14 cellular contexts compared by ENCODE assay signal in the genomic region with DNA sequence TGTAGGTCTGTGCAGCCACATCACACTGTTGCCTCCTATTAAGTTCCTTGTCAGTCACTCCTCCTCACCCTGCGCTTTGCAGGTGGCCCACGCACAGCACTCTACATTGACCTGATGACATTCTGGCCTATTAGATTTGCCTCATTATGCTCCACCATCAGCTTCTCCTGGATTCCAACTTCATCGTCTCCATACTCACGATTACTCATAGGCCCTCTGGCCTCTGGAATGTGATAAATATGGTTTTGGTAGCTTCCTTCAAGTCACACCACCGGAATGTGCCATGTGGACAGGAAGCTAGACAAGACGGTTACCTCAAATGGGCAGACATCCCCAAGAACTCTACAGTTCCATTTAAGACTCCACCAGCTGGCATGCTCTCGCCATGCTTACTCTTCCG.
DNase-seq lines count a peak whose midpoint lies in the region; ATAC-seq and TF ChIP-seq lines count a peak whose summit lies in the region.
"Had no signal": no experiment of that assay in that cellular context is flagged by ENCODE, and none has a peak within 500 bp of the region (broad histone marks: within the 10 kb centered on the region; RNA-seq: fewer than 3 reads in every experiment).

No MANE protein-coding gene starts in this region.

- no peak overlapping the region for H4K8ac ChIP-seq in H9 (replicated peaks; ENCODE audit: insufficient read length, low read depth, low read length)

- peak; percentile 67 for ATAC-seq in PC-3
- no peak for ATAC-seq in HG03196 (IDR thresholded peaks at IDR 0.05; ENCODE audit: unreplicated experiment)

- no peak overlapping the region for H3K18ac ChIP-seq in H9 (ENCODE audit: insufficient read length, low read depth, low read length)

- no peak overlapping the region for H3K4me3 ChIP-seq in PC-3 (ENCODE audit: low read length)
- no peak overlapping the region for H3K4me3 ChIP-seq in hepatocyte

- no peaks in the 10 kb centered on the region; the same call in 1 of the 2 replicates for H3K27me3 Mint-ChIP-seq in H9 (ENCODE audit: low read depth)
- H3K27me3 Mint-ChIP-seq: activated CD4-positive, alpha-beta T cell treated with anti-CD3 and anti-CD28 coated beads, Interleukin-2, amount 10 ng/mL, durations not matched to agents 24 days and 14 days; stimulated activated naive CD8-positive, alpha-beta T cell treated with anti-CD3 and anti-CD28 coated beads, Interleukin-15, Interleukin-2, amounts not matched to agents 100 ng/mL and 50 ng/mL, for 24 hours had no signal

- H3K23me2 ChIP-seq in H9 (ENCODE audit: insufficient read length, low read depth, low read length, poor library complexity, severe bottlenecking), result no peaks in the 10 kb centered on the region

- no peak overlapping the region for H4K5ac ChIP-seq in H9 (ENCODE audit: insufficient read length, low read depth, low read length)

- CTCF ChIA-PET in PC-3 (lab: Charles Lee), result no interaction called here

- TF ChIP-seq CTCF in PC-3 (conservative IDR thresholded peaks at IDR 0.05; ENCODE audit: low read depth, low read length) (no peak), H9 (conservative IDR thresholded peaks at IDR 0.05) (no peak), hepatocyte (IDR thresholded peaks at IDR 0.05; ENCODE audit: poor library complexity) (no peak)

- peak overlapping the region; percentile 65 for H2AFZ ChIP-seq in PC-3 (ENCODE audit: low read length)
- H2AFZ ChIP-seq in H9 (ENCODE audit: low read length), result no peak overlapping the region
- no peak overlapping the region for H2AFZ ChIP-seq in hepatocyte

- no peak overlapping the region for H2BK120ac ChIP-seq in H9 (ENCODE audit: low read depth, low read length, poor library complexity, severe bottlenecking)

- no peak overlapping the region for H3K9ac ChIP-seq in PC-3 (ENCODE audit: low read length)
- H3K9ac ChIP-seq in H9 (ENCODE audit: extremely low read depth, insufficient read length, low read length), result no peak overlapping the region

- H3F3A ChIP-seq in PC-3 (ENCODE audit: low read length, unreplicated experiment), result no peaks in the 10 kb centered on the region

- H3K9me3 ChIP-seq in PC-3 (ENCODE audit: low read length) (no peaks in the 10 kb centered on the region), H9 (ENCODE audit: control insufficient read depth, low read depth, low read length) (no peaks in the 10 kb centered on the region), hepatocyte (ENCODE audit: low read depth) (no peaks in the 10 kb centered on the region)

- H3K23ac ChIP-seq in H9 (ENCODE audit: insufficient read length, low read depth, low read length), result no peak overlapping the region

- no peak overlapping the region for H2BK12ac ChIP-seq in H9 (ENCODE audit: insufficient read length, low read depth, low read length)

- no peak overlapping the region for H3K4me3 Mint-ChIP-seq in H9
- H3K4me3 Mint-ChIP-seq: activated CD4-positive, alpha-beta T cell treated with anti-CD3 and anti-CD28 coated beads, Interleukin-2, amount 10 ng/mL, durations not matched to agents 24 days and 14 days; activated T-helper 1 cell treated with anti-CD3 and anti-CD28 coated beads, Interleukin-12 subunit alpha, Interleukin-12 subunit beta, Interleukin-2, Interleukin-4 antibody, amounts not matched to agents 30 ng/mL and 10 ng/mL and 1 ng/mL, durations not matched to agents 14 hours and 24 hours and 36 hours; stimulated activated naive CD8-positive, alpha-beta T cell treated with anti-CD3 and anti-CD28 coated beads, Interleukin-15, Interleukin-2, amounts not matched to agents 100 ng/mL and 50 ng/mL, for 24 hours had no signal

- DNase-seq in Daoy (ENCODE audit: low read depth) (peak; percentile 88), PC-3 (peak; percentile 75), dedifferentiated amniotic fluid mesenchymal stem cell (ENCODE audit: extremely low spot score) (peak; percentile 56), non-pigmented ciliary epithelial cell (ENCODE audit: low read depth) (peak; percentile 96), H9 (no peak), hepatocyte (ENCODE audit: low spot score) (no peak), HuH-7 (ENCODE audit: low spot score) (no peak)
- DNase-seq: activated CD4-positive, alpha-beta T cell treated with anti-CD3 and anti-CD28 coated beads, Interleukin-2, amount 10 ng/mL, durations not matched to agents 24 days and 14 days; NCI-H2171; stimulated activated CD4-positive, alpha-beta T cell treated with anti-CD3 and anti-CD28 coated beads, Interleukin-4, amount 100 ng/mL, for 1 hour had no signal

- no TSS peak for BruUV-seq in PC-3 (replicated peaks; lab: Mats Ljungman, UMichigan)

- H3K56ac ChIP-seq in H9 (ENCODE audit: insufficient read length, low read depth, low read length), result no peak overlapping the region

- H3K9me3 Mint-ChIP-seq in H9, result peaks cover 0 to 3% of the 10 kb centered on the region in 2 experiments; a peak in 1 of 5 replicates
- H3K9me3 Mint-ChIP-seq: activated CD4-positive, alpha-beta T cell treated with anti-CD3 and anti-CD28 coated beads, Interleukin-2, amount 10 ng/mL, durations not matched to agents 24 days and 14 days; activated T-helper 1 cell treated with anti-CD3 and anti-CD28 coated beads, Interleukin-12 subunit alpha, Interleukin-12 subunit beta, Interleukin-2, Interleukin-4 antibody, amounts not matched to agents 30 ng/mL and 10 ng/mL and 1 ng/mL, durations not matched to agents 14 hours and 24 hours and 36 hours had no signal

- H3K79me2 ChIP-seq in PC-3 (ENCODE audit: low read length), result no peaks in the 10 kb centered on the region
- H3K79me2 ChIP-seq in H9 (ENCODE audit: insufficient read depth, low read length), result no peaks in the 10 kb centered on the region
- no peaks in the 10 kb centered on the region for H3K79me2 ChIP-seq in hepatocyte

- H2BK5ac ChIP-seq in H9 (ENCODE audit: insufficient read length, low read length), result no peak overlapping the region

- POLR2A ChIA-PET in PC-3 (lab: Charles Lee; ENCODE audit: unreplicated experiment), result no interaction called here

- no peaks in the 10 kb centered on the region for H4K20me1 ChIP-seq in PC-3 (ENCODE audit: low read length)
- no peaks in the 10 kb centered on the region for H4K20me1 ChIP-seq in H9 (ENCODE audit: control insufficient read depth, insufficient read depth, insufficient read length)
- H4K20me1 ChIP-seq in hepatocyte (ENCODE audit: insufficient read depth, poor library complexity, severe bottlenecking), result no peaks in the 10 kb centered on the region

- H3K27me3 ChIP-seq in PC-3 (ENCODE audit: low read length) (no peaks in the 10 kb centered on the region), H9 (ENCODE audit: insufficient read depth, low read length) (no peaks in the 10 kb centered on the region), hepatocyte (no peaks in the 10 kb centered on the region)

- no peaks in the 10 kb centered on the region for H3K36me3 ChIP-seq in PC-3 (ENCODE audit: low read depth, low read length)
- no peaks in the 10 kb centered on the region for H3K36me3 ChIP-seq in hepatocyte (replicated peaks; ENCODE audit: insufficient read depth, low read depth)

- H3K4me2 ChIP-seq in PC-3 (ENCODE audit: low read length) (no peak overlapping the region), H9 (ENCODE audit: insufficient read depth, insufficient read length, low read length) (no peak overlapping the region), hepatocyte (no peak overlapping the region)

- no peaks in the 10 kb centered on the region for H3K79me1 ChIP-seq in H9 (ENCODE audit: insufficient read depth, low read depth, low read length, poor library complexity, severe bottlenecking)

- no peak overlapping the region for H3K14ac ChIP-seq in H9 (ENCODE audit: insufficient read depth, low read length)

- H3K9me2 ChIP-seq in PC-3 (replicated peaks; ENCODE audit: low read length) (no peaks in the 10 kb centered on the region), hepatocyte (replicated peaks; ENCODE audit: insufficient read depth) (no peaks in the 10 kb centered on the region)

- no peak overlapping the region for H4K91ac ChIP-seq in H9 (ENCODE audit: insufficient read length, low read depth, low read length)

- H2BK20ac ChIP-seq in H9 (ENCODE audit: low read depth, low read length, poor library complexity, severe bottlenecking), result no peak overlapping the region

- H3K4me1 Mint-ChIP-seq in H9, result peaks cover 0 to 7% of the 10 kb centered on the region in 2 experiments; a peak in 2 of 4 replicates
- H3K4me1 Mint-ChIP-seq: activated CD4-positive, alpha-beta T cell treated with anti-CD3 and anti-CD28 coated beads, Interleukin-2, amount 10 ng/mL, durations not matched to agents 24 days and 14 days had no signal

- H3K4me1 ChIP-seq in PC-3 (ENCODE audit: insufficient read depth, low read length), result peaks cover 10% of the 10 kb centered on the region
- no peaks in the 10 kb centered on the region for H3K4me1 ChIP-seq in H9 (ENCODE audit: insufficient read depth, low read length)
- peaks cover 7% of the 10 kb centered on the region for H3K4me1 ChIP-seq in hepatocyte (ENCODE audit: insufficient read depth)

- no peak overlapping the region for H2BK15ac ChIP-seq in H9 (ENCODE audit: low read depth, low read length)

- H3K4ac ChIP-seq in H9 (ENCODE audit: low read depth, low read length), result no peak overlapping the region

- intact Hi-C loops in PC-3 (cut with micrococcal nuclease), result no loop called here

- H2AK5ac ChIP-seq in H9 (ENCODE audit: insufficient read length, low read length), result no peak overlapping the region

- no peak overlapping the region for H3K27ac ChIP-seq in PC-3 (ENCODE audit: low read length)
- no peak overlapping the region for H3K27ac ChIP-seq in H9 (ENCODE audit: insufficient read length, low read depth, low read length)
- no peak overlapping the region for H3K27ac ChIP-seq in hepatocyte
- H3K27ac ChIP-seq: C4-2B had no signal

- H3K36me3 Mint-ChIP-seq in H9 (ENCODE audit: insufficient read depth in 1 of 3, low read depth in 3 of 3), result no peaks in the 10 kb centered on the region

- no peak overlapping the region for H3T11ph ChIP-seq in H9 (ENCODE audit: low read length)

- H3K27ac Mint-ChIP-seq in H9, result no peak overlapping the region
- H3K27ac Mint-ChIP-seq: activated CD4-positive, alpha-beta T cell treated with anti-CD3 and anti-CD28 coated beads, Interleukin-2, amount 10 ng/mL, durations not matched to agents 24 days and 14 days; activated T-helper 1 cell treated with anti-CD3 and anti-CD28 coated beads, Interleukin-12 subunit alpha, Interleukin-12 subunit beta, Interleukin-2, Interleukin-4 antibody, amounts not matched to agents 30 ng/mL and 10 ng/mL and 1 ng/mL, durations not matched to agents 14 hours and 24 hours and 36 hours; stimulated activated naive CD8-positive, alpha-beta T cell treated with anti-CD3 and anti-CD28 coated beads, Interleukin-15, Interleukin-2, amounts not matched to agents 100 ng/mL and 50 ng/mL, for 24 hours had no signal

- no CpG with 5 or more reads among the region's 8 CpGs for WGBS in H9 (ENCODE audit: extremely low coverage, insufficient read length, low lambda C conversion rate)
- WGBS in hepatocyte (ENCODE audit: low lambda C conversion rate, missing lambda C conversion rate), result 93% methylated on average over 8 of the region's 8 CpGs

Comparison
In these comparisons a context has a peak if more than half of its experiments do, and no peak if none do; other contexts are left out.
1. DNase-seq: peak in Daoy (single experiment), PC-3 (single experiment), dedifferentiated amniotic fluid mesenchymal stem cell (single experiment) and non-pigmented ciliary epithelial cell (single experiment); none in H9 (single experiment), hepatocyte (single experiment) and HuH-7 (single experiment).